Comparison of ENCODE assay signal across 30 cellular contexts in the genomic region with DNA sequence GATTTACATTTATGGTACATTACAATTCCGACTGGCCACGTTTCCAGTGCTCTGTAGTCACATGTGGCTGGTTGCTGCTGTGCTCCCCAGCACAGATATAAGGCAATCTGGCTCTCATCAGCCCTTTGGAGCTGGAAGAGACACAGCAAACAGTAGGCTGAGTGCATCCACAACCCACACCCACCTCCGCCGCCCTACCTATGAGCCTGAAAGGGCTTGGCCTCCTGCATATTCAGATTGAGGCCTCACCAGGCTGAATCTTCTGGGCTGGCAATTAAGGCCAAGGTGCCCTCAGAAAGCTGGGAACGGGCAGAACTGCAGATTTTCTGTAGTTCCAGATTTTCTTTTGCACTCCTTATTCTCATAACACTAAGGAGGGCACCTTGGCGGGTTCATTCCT.
"Had no signal": no experiment of that assay in that cellular context is flagged by ENCODE, and none has a peak within 500 bp of the region (broad histone marks: within the 10 kb centered on the region; RNA-seq: fewer than 3 reads in every experiment).

No MANE protein-coding gene starts in this region.

- H3K9me3 ChIP-seq: ascending aorta, breast epithelium, colonic mucosa, esophagus squamous epithelium, gastroesophageal sphincter had no signal

- H3K4me3 ChIP-seq: ascending aorta, breast epithelium, cardiac muscle cell, colonic mucosa, esophagus squamous epithelium, gastroesophageal sphincter had no signal

- DNase-seq: activated CD4-positive, alpha-beta memory T cell treated with anti-CD3 and anti-CD28 coated beads, Interleukin-2, amount 10 ng/mL, durations not matched to agents 7 days and 5 days; activated CD4-positive, alpha-beta T cell treated with anti-CD3 and anti-CD28 coated beads for 1 hour; activated CD4-positive, alpha-beta T cell treated with anti-CD3 and anti-CD28 coated beads for 4 hours; activated CD4-positive, alpha-beta T cell treated with anti-CD3 and anti-CD28 coated beads, Interleukin-2, amount 10 ng/mL, durations not matched to agents 7 days and 5 days; activated CD4-positive, alpha-beta T cell treated with anti-CD3 and anti-CD28 coated beads, Interleukin-2, amount 50 U/mL, for 4 hours; activated CD8-positive, alpha-beta memory T cell treated with anti-CD3 and anti-CD28 coated beads, Interleukin-2, amount 50 U/mL, for 48 hours; activated gamma-delta T cell; activated naive CD4-positive, alpha-beta T cell; activated naive CD4-positive, alpha-beta T cell treated with anti-CD3 and anti-CD28 coated beads, Interleukin-2, amount 10 ng/mL, durations not matched to agents 7 days and 5 days; activated naive CD8-positive, alpha-beta T cell treated with anti-CD3 and anti-CD28 coated beads, Interleukin-2, amount 10 ng/mL, durations not matched to agents 7 days and 5 days; activated T-cell treated with anti-CD3 and anti-CD28 coated beads for 4 hours; activated T-cell treated with anti-CD3 and anti-CD28 coated beads, Interleukin-2, amount 50 U/mL, for 24 hours; activated T-cell treated with anti-CD3 and anti-CD28 coated beads, Interleukin-2, amount 50 U/mL, for 72 hours; central memory CD4-positive, alpha-beta T cell; cerebellar nuclear complex; colonic mucosa; effector CD8-positive, alpha-beta T cell; esophagus squamous epithelium; foreskin melanocyte; T-helper 2 cell had no signal

- H3K36me3 ChIP-seq: breast epithelium, colonic mucosa had no signal

- H3K27me3 ChIP-seq: ascending aorta, breast epithelium, cardiac muscle cell, colonic mucosa, esophagus squamous epithelium, gastroesophageal sphincter had no signal

- FAIRE-seq: endometrium, endothelial cell of umbilical vein had no signal

- H3K27ac ChIP-seq: ascending aorta, breast epithelium, cardiac muscle cell, colonic mucosa, epithelial cell of prostate, esophagus squamous epithelium, gastroesophageal sphincter, VCaP had no signal

- H3K4me1 ChIP-seq: ascending aorta, breast epithelium had no signal

- ATAC-seq: activated naive CD4-positive, alpha-beta T cell treated with anti-CD3 and anti-CD28 coated beads, Interleukin-2, amount 50 U/mL, for 72 hours; activated T-cell treated with anti-CD3 and anti-CD28 coated beads, Interleukin-2, amount 50 U/mL, for 72 hours; gastroesophageal sphincter; WTC11 had no signal
